Comparison of ENCODE assay signal across 15 cellular contexts in genomic region chr13:42328672-42329071, GRCh38. TPM values are rescaled to one million over a fixed set of nuclear protein-coding genes. Genes with fewer than 3 reads are reported as not detected.
DNase-seq lines count a peak whose midpoint lies in the region; ATAC-seq and TF ChIP-seq lines count a peak whose summit lies in the region.
"Had no signal": no experiment of that assay in that cellular context is flagged by ENCODE, and none has a peak within 500 bp of the region (broad histone marks: within the 10 kb centered on the region; RNA-seq: fewer than 3 reads in every experiment).

No MANE protein-coding gene starts in this region.

- no peak overlapping the region for H3K27ac ChIP-seq in gastrocnemius medialis
- H3K27ac ChIP-seq: epithelial cell of prostate, transverse colon had no signal

- no peak overlapping the region for H3K4me3 ChIP-seq in gastrocnemius medialis
- H3K4me3 ChIP-seq: transverse colon had no signal

- H3K27me3 ChIP-seq in gastrocnemius medialis: no peaks in the 10 kb centered on the region
- H3K27me3 ChIP-seq: transverse colon had no signal

- H3K4me1 ChIP-seq in gastrocnemius medialis: no peaks in the 10 kb centered on the region

- DNase-seq in activated T-cell treated with anti-CD3 and anti-CD28 coated beads, Interleukin-2, amount 50 U/mL, for 4 hours: no peak
- DNase-seq in activated T-cell treated with anti-CD3 and anti-CD28 coated beads, Interleukin-2, amount 50 U/mL, for 48 hours: no peak
- DNase-seq in KBM-7 (peak; percentile 34), osteocyte (ENCODE audit: extremely low spot score, unreplicated experiment) (no peak), SW 1271 (lab: John Stamatoyannopoulos, UW) (no peak), gastrocnemius medialis (no peak)
- DNase-seq: left cardiac atrium, NCI-H1417 treated with DMSO at 0.1 percent for 48 hours, NCI-H510A, retina, transverse colon had no signal

- TF ChIP-seq POLR2A in gastrocnemius medialis (IDR thresholded peaks at IDR 0.05): no peak

- in situ Hi-C loops in KBM-7 (cut with MboI; ENCODE audit: low pct_unique_long_range_greater_than_20kb, low sequenced_read_pairs): no loop called here
- in situ Hi-C loops in gastrocnemius medialis (cut with MboI; ENCODE audit: low sequenced_read_pairs in 4 of 4): no loop called here

- intact Hi-C loops in gastrocnemius medialis (cut with DNase I; ENCODE audit: low total_unique reads): no loop called here

- peaks cover 20% of the 10 kb centered on the region for H3K4me1 Mint-ChIP-seq in activated T-cell treated with anti-CD3 and anti-CD28 coated beads, Interleukin-2, amount 50 U/mL, for 4 hours (ENCODE audit: low read depth)
- peaks cover 25% of the 10 kb centered on the region for H3K4me1 Mint-ChIP-seq in activated naive CD8-positive, alpha-beta T cell (ENCODE audit: low read depth)
- H3K4me1 Mint-ChIP-seq in stimulated activated memory B cell treated with anti-CD40 and anti-IgM and Interleukin-4, amounts not matched to agents 10 μg/mL and 1 μg/mL and 100 μg/mL, for 72 hours: peaks cover 24% of the 10 kb centered on the region
- no peaks in the 10 kb centered on the region for H3K4me1 Mint-ChIP-seq in osteocyte (ENCODE audit: unreplicated experiment)

- peak overlapping the region; percentile 88 for H3K27ac Mint-ChIP-seq in activated naive CD8-positive, alpha-beta T cell
- peak overlapping the region; percentile 22 for H3K27ac Mint-ChIP-seq in stimulated activated memory B cell treated with anti-CD40 and anti-IgM and Interleukin-4, amounts not matched to agents 10 μg/mL and 1 μg/mL and 100 μg/mL, for 72 hours
- H3K27ac Mint-ChIP-seq in osteocyte (ENCODE audit: unreplicated experiment): no peak overlapping the region

- H3K36me3 ChIP-seq in gastrocnemius medialis: no peaks in the 10 kb centered on the region
- H3K36me3 ChIP-seq: transverse colon had no signal

- no peaks in the 10 kb centered on the region for H3K27me3 Mint-ChIP-seq in activated T-cell treated with anti-CD3 and anti-CD28 coated beads, Interleukin-2, amount 50 U/mL, for 4 hours (ENCODE audit: low read depth)
- H3K27me3 Mint-ChIP-seq in activated naive CD8-positive, alpha-beta T cell: no peaks in the 10 kb centered on the region
- no peaks in the 10 kb centered on the region for H3K27me3 Mint-ChIP-seq in stimulated activated memory B cell treated with anti-CD40 and anti-IgM and Interleukin-4, amounts not matched to agents 10 μg/mL and 1 μg/mL and 100 μg/mL, for 72 hours
- no peaks in the 10 kb centered on the region for H3K27me3 Mint-ChIP-seq in osteocyte (ENCODE audit: unreplicated experiment)

- no peaks in the 10 kb centered on the region for H3K9me3 Mint-ChIP-seq in activated T-cell treated with anti-CD3 and anti-CD28 coated beads, Interleukin-2, amount 50 U/mL, for 4 hours
- H3K9me3 Mint-ChIP-seq in activated naive CD8-positive, alpha-beta T cell (ENCODE audit: low read depth): no peaks in the 10 kb centered on the region
- no peaks in the 10 kb centered on the region for H3K9me3 Mint-ChIP-seq in stimulated activated memory B cell treated with anti-CD40 and anti-IgM and Interleukin-4, amounts not matched to agents 10 μg/mL and 1 μg/mL and 100 μg/mL, for 72 hours
- no peaks in the 10 kb centered on the region for H3K9me3 Mint-ChIP-seq in osteocyte (ENCODE audit: unreplicated experiment)

- ATAC-seq in activated T-cell treated with anti-CD3 and anti-CD28 coated beads, Interleukin-2, amount 50 U/mL, for 4 hours: peak; percentile 48 to 55
- ATAC-seq in stimulated activated memory B cell treated with anti-CD40 and anti-IgM and Interleukin-4, amounts not matched to agents 10 μg/mL and 1 μg/mL and 100 μg/mL, for 72 hours: peak; percentile 48
- ATAC-seq in gastrocnemius medialis: no peak
- ATAC-seq: HepG2, left cardiac atrium had no signal

- no peaks in the 10 kb centered on the region for H3K9me3 ChIP-seq in gastrocnemius medialis
- H3K9me3 ChIP-seq: transverse colon had no signal

- peaks cover 5% of the 10 kb centered on the region for H3K36me3 Mint-ChIP-seq in activated T-cell treated with anti-CD3 and anti-CD28 coated beads, Interleukin-2, amount 50 U/mL, for 4 hours (ENCODE audit: insufficient read depth)
- H3K36me3 Mint-ChIP-seq in activated naive CD8-positive, alpha-beta T cell: no peaks in the 10 kb centered on the region
- peaks cover 5% of the 10 kb centered on the region for H3K36me3 Mint-ChIP-seq in stimulated activated memory B cell treated with anti-CD40 and anti-IgM and Interleukin-4, amounts not matched to agents 10 μg/mL and 1 μg/mL and 100 μg/mL, for 72 hours
- peaks cover 4% of the 10 kb centered on the region for H3K36me3 Mint-ChIP-seq in osteocyte (ENCODE audit: unreplicated experiment)

- no peak overlapping the region for H3K4me3 Mint-ChIP-seq in activated T-cell treated with anti-CD3 and anti-CD28 coated beads, Interleukin-2, amount 50 U/mL, for 4 hours
- H3K4me3 Mint-ChIP-seq in activated naive CD8-positive, alpha-beta T cell: peak overlapping the region; percentile 39
- H3K4me3 Mint-ChIP-seq in stimulated activated memory B cell treated with anti-CD40 and anti-IgM and Interleukin-4, amounts not matched to agents 10 μg/mL and 1 μg/mL and 100 μg/mL, for 72 hours: no peak overlapping the region
- H3K4me3 Mint-ChIP-seq in osteocyte (ENCODE audit: unreplicated experiment): no peak overlapping the region

- no peak for TF ChIP-seq CTCF in osteocyte (IDR thresholded peaks at IDR 0.05)
- no peak for TF ChIP-seq CTCF in gastrocnemius medialis (IDR thresholded peaks at IDR 0.05 in 4 of 5, conservative IDR thresholded peaks at IDR 0.05 in 1 of 5)

RNA-seq across cellular contexts. Expression of gene AKAP11, which starts 56.7 kb away (rescaled TPM):
- total RNA-seq in activated T-cell treated with anti-CD3 and anti-CD28 coated beads, Interleukin-2, amount 50 U/mL, for 4 hours: 10 to 100 TPM; 26.9 to 29.8 (median 29.2) TPM
- total RNA-seq in osteocyte (34.8 and 37.3 TPM in 2 replicates), gastrocnemius medialis (10 to 100 TPM in 2 of 4 donors, 1 to 10 TPM in 2; 7.7 to 12.8 (median 10.4) TPM)

Comparison
In these comparisons a context has a peak if more than half of its experiments do, and no peak if none do; other contexts are left out.
1. ATAC-seq: peak in activated T-cell treated with anti-CD3 and anti-CD28 coated beads, Interleukin-2, amount 50 U/mL, for 4 hours (2 of 2) and stimulated activated memory B cell treated with anti-CD40 and anti-IgM and Interleukin-4, amounts not matched to agents 10 μg/mL and 1 μg/mL and 100 μg/mL, for 72 hours (single experiment); none in gastrocnemius medialis (0 of 2).